In the genomic region with DNA sequence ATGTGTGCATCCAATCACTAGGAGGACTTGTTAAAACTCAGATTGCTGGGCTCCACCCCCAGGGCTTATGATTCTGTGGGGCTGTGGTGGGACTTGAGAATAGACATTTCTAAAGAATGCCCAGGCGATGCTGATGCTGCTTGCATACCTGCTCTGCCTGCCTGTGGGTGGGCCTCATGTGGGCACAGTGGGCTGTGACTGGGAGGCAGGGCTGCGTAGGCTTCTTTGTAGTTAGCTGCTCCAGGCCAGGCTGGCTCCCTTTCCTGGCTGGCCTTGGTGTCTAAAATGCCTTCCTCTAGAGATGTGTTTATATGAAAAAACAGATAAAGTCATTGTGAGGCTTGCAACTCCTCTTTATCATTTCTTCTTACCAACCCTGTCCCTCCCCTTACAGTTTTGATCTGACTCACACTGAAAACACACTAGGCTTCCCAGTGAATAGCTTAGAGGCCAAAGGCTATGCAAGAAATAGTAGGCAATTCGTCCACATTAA, we compare ENCODE assay signal across 19 cellular contexts.
A peak's percentile ranks its signal among the peaks of the same experiment; 100 is the strongest.
DNase-seq lines count a peak whose midpoint lies in the region; ATAC-seq and TF ChIP-seq lines count a peak whose summit lies in the region.
"Had no signal": no experiment of that assay in that cellular context is flagged by ENCODE, and none has a peak within 500 bp of the region (broad histone marks: within the 10 kb centered on the region; RNA-seq: fewer than 3 reads in every experiment).

No MANE protein-coding gene starts in this region.

- H3K36me3 Mint-ChIP-seq in progenitor cell of endocrine pancreas (ENCODE audit: insufficient read depth) = no peaks in the 10 kb centered on the region
- H3K36me3 Mint-ChIP-seq in activated CD8-positive, alpha-beta T cell treated with anti-CD3 and anti-CD28 coated beads, Interleukin-2, amount 10 ng/mL, durations not matched to agents 7 days and 5 days (ENCODE audit: low read depth) = no peaks in the 10 kb centered on the region
- H3K36me3 Mint-ChIP-seq: CD8-positive, alpha-beta T cell; natural killer cell had no signal

- DNase-seq in mammary epithelial cell (peak; percentile 1), breast epithelium (ENCODE audit: low spot score in 2 of 2) (no peak), body of pancreas (no peak), kidney tubule cell (ENCODE audit: low spot score) (peak; percentile 20), testis (peak; percentile 15), progenitor cell of endocrine pancreas (ENCODE audit: low spot score, unreplicated experiment) (no peak), NCI-H2107 treated with DMSO at 0.1 percent for 48 hours (lab: John Stamatoyannopoulos, UW; ENCODE audit: unreplicated experiment) (no peak)
- DNase-seq in activated CD8-positive, alpha-beta T cell treated with anti-CD3 and anti-CD28 coated beads, Interleukin-2, amount 10 ng/mL, durations not matched to agents 7 days and 5 days = no peak
- DNase-seq: activated T-cell treated with anti-CD3 and anti-CD28 coated beads, Interleukin-2, amount 50 U/mL, for 1 hour; CD8-positive, alpha-beta T cell; effector CD4-positive, alpha-beta T cell; HFFc6; kidney; natural killer cell; NCI-H2081 treated with DMSO at 0.1 percent for 48 hours had no signal

- H3K36me3 ChIP-seq in mammary epithelial cell (ENCODE audit: insufficient read depth, low read length) (no peaks in the 10 kb centered on the region), breast epithelium (no peaks in the 10 kb centered on the region), body of pancreas (replicated peaks in 1 of 2; ENCODE audit: insufficient read depth in 1 of 2, low read depth in 2 of 2) (no peaks in the 10 kb centered on the region), testis (ENCODE audit: low read depth, missing control alignments) (no peaks in the 10 kb centered on the region)
- H3K36me3 ChIP-seq: adrenal gland, gastroesophageal sphincter, suprapubic skin had no signal

- POLR2A ChIA-PET in activated CD8-positive, alpha-beta T cell treated with anti-CD3 and anti-CD28 coated beads, Interleukin-2, amount 10 ng/mL, durations not matched to agents 7 days and 5 days (lab: Charles Lee) = no interaction called here

- H3K9me3 ChIP-seq in mammary epithelial cell (replicated peaks; ENCODE audit: insufficient read depth, low read length) (no peaks in the 10 kb centered on the region), breast epithelium (no peaks in the 10 kb centered on the region), body of pancreas (no peaks in the 10 kb centered on the region), testis (no peaks in the 10 kb centered on the region)
- H3K9me3 ChIP-seq: adrenal gland, gastroesophageal sphincter, suprapubic skin had no signal

- peaks cover 9% of the 10 kb centered on the region for H3K27me3 Mint-ChIP-seq in progenitor cell of endocrine pancreas
- no peaks in the 10 kb centered on the region for H3K27me3 Mint-ChIP-seq in activated CD8-positive, alpha-beta T cell treated with anti-CD3 and anti-CD28 coated beads, Interleukin-2, amount 10 ng/mL, durations not matched to agents 7 days and 5 days (ENCODE audit: low read depth)

- H3K4me1 ChIP-seq in mammary epithelial cell (ENCODE audit: insufficient read depth, low read length) (no peaks in the 10 kb centered on the region), breast epithelium (no peaks in the 10 kb centered on the region), body of pancreas (no peaks in the 10 kb centered on the region), testis (peaks cover 13% of the 10 kb centered on the region)
- H3K4me1 ChIP-seq: adrenal gland, gastroesophageal sphincter, suprapubic skin had no signal

- no peak overlapping the region for H3K4me3 Mint-ChIP-seq in progenitor cell of endocrine pancreas (ENCODE audit: low read depth)
- no peak overlapping the region for H3K4me3 Mint-ChIP-seq in activated CD8-positive, alpha-beta T cell treated with anti-CD3 and anti-CD28 coated beads, Interleukin-2, amount 10 ng/mL, durations not matched to agents 7 days and 5 days
- H3K4me3 Mint-ChIP-seq: CD8-positive, alpha-beta T cell; HFFc6; natural killer cell had no signal

- H2AFZ ChIP-seq in mammary epithelial cell (ENCODE audit: low read depth, low read length) = no peak overlapping the region

- peak; percentile 24 for ATAC-seq in body of pancreas
- ATAC-seq in activated CD8-positive, alpha-beta T cell treated with anti-CD3 and anti-CD28 coated beads, Interleukin-2, amount 10 ng/mL, durations not matched to agents 7 days and 5 days = no peak
- ATAC-seq: CD8-positive, alpha-beta T cell; gastroesophageal sphincter; natural killer cell had no signal

- BruUV-seq in mammary epithelial cell (replicated peaks; lab: Mats Ljungman, UMichigan) = no TSS peak

- no peaks in the 10 kb centered on the region for H3K9me3 Mint-ChIP-seq in progenitor cell of endocrine pancreas (ENCODE audit: low read depth)
- H3K9me3 Mint-ChIP-seq in activated CD8-positive, alpha-beta T cell treated with anti-CD3 and anti-CD28 coated beads, Interleukin-2, amount 10 ng/mL, durations not matched to agents 7 days and 5 days (ENCODE audit: insufficient read depth) = no peaks in the 10 kb centered on the region
- H3K9me3 Mint-ChIP-seq: CD8-positive, alpha-beta T cell; natural killer cell had no signal

- intact Hi-C loops in mammary epithelial cell (cut with micrococcal nuclease) (loop anchor here (5.0 to 10.0 kb wide), 2 partner anchors 140 to 1562 kb away; no protein-coding TSS in a partner anchor), breast epithelium (cut with DNase I; ENCODE audit: low total_unique reads) (no loop called here), body of pancreas (cut with DNase I) (no loop called here), testis (cut with DNase I; ENCODE audit: low total_unique reads) (no loop called here)

- H3K4me1 Mint-ChIP-seq in progenitor cell of endocrine pancreas (ENCODE audit: low read depth) = peaks cover 18% of the 10 kb centered on the region
- no peaks in the 10 kb centered on the region for H3K4me1 Mint-ChIP-seq in activated CD8-positive, alpha-beta T cell treated with anti-CD3 and anti-CD28 coated beads, Interleukin-2, amount 10 ng/mL, durations not matched to agents 7 days and 5 days (ENCODE audit: low read depth)
- H3K4me1 Mint-ChIP-seq: natural killer cell had no signal

- no peak overlapping the region for H3K27ac Mint-ChIP-seq in progenitor cell of endocrine pancreas
- H3K27ac Mint-ChIP-seq in activated CD8-positive, alpha-beta T cell treated with anti-CD3 and anti-CD28 coated beads, Interleukin-2, amount 10 ng/mL, durations not matched to agents 7 days and 5 days = no peak overlapping the region
- H3K27ac Mint-ChIP-seq: CD8-positive, alpha-beta T cell; HFFc6; natural killer cell had no signal

- dilution Hi-C loops in mammary epithelial cell (cut with HindIII; ENCODE audit: low sequenced_read_pairs) = no loop called here

- no peaks in the 10 kb centered on the region for H3K79me2 ChIP-seq in mammary epithelial cell (ENCODE audit: insufficient read depth, low read length)

- TF ChIP-seq CTCF in mammary epithelial cell (conservative IDR thresholded peaks at IDR 0.05 in 1 of 2, IDR thresholded peaks at IDR 0.05 in 1 of 2; ENCODE audit: extremely low read depth in 1 of 2, insufficient read depth in 1 of 2, low read depth in 1 of 2, low read length in 2 of 2) (no peak), breast epithelium (IDR thresholded peaks at IDR 0.05) (no peak), body of pancreas (IDR thresholded peaks at IDR 0.05) (no peak), testis (IDR thresholded peaks at IDR 0.05) (no peak), progenitor cell of endocrine pancreas (IDR thresholded peaks at IDR 0.05; ENCODE audit: unreplicated experiment) (no peak)

- no peak overlapping the region for H3K9ac ChIP-seq in mammary epithelial cell (ENCODE audit: insufficient read depth, low read length)

- H4K20me1 ChIP-seq in mammary epithelial cell (ENCODE audit: insufficient read depth, low read length) = no peaks in the 10 kb centered on the region

- TF ChIP-seq POLR2A in breast epithelium (IDR thresholded peaks at IDR 0.05) (no peak), body of pancreas (IDR thresholded peaks at IDR 0.05) (no peak), testis (IDR thresholded peaks at IDR 0.05) (no peak)

- in situ Hi-C loops in mammary epithelial cell (cut with MboI; ENCODE audit: low sequenced_read_pairs in 2 of 2) = no loop called here

- H3K4me2 ChIP-seq in mammary epithelial cell (ENCODE audit: insufficient read depth, low read depth, low read length) = no peak overlapping the region

- WGBS in mammary epithelial cell (ENCODE audit: low coverage, missing lambda C conversion rate) = 3% methylated on average over 3 of the region's 3 CpGs
- WGBS in body of pancreas, 2 donors = 55% methylated on average over 3 of the region's 3 CpGs
- WGBS in testis, 2 donors = 53% methylated on average over 3 of the region's 3 CpGs

- H3K27ac ChIP-seq in mammary epithelial cell (ENCODE audit: insufficient read depth, low read depth, low read length) (no peak overlapping the region), breast epithelium (no peak overlapping the region), body of pancreas (no peak overlapping the region), testis (no peak overlapping the region)
- H3K27ac ChIP-seq: adrenal gland, gastroesophageal sphincter, suprapubic skin had no signal

- CTCF ChIA-PET in mammary epithelial cell (lab: Charles Lee; ENCODE audit: low non-redundant PET) = no interaction called here
- CTCF ChIA-PET in activated CD8-positive, alpha-beta T cell treated with anti-CD3 and anti-CD28 coated beads, Interleukin-2, amount 10 ng/mL, durations not matched to agents 7 days and 5 days (lab: Charles Lee) = interaction anchor here (1.3 to 3.2 kb wide), 2 partner anchors 17 to 141 kb away, joined by 3 to 15 read pairs; no protein-coding TSS in a partner anchor

- H3K4me3 ChIP-seq in mammary epithelial cell (replicated peaks in 1 of 3; ENCODE audit: insufficient read depth in 1 of 3, low read depth in 2 of 3, low read length in 3 of 3) (no peak overlapping the region), breast epithelium (no peak overlapping the region), body of pancreas (no peak overlapping the region), testis (no peak overlapping the region)
- H3K4me3 ChIP-seq: adrenal gland, gastroesophageal sphincter, skin epidermis, suprapubic skin had no signal

- H3K27me3 ChIP-seq in mammary epithelial cell (ENCODE audit: insufficient read depth, low read length) (no peaks in the 10 kb centered on the region), breast epithelium (no peaks in the 10 kb centered on the region), body of pancreas (no peaks in the 10 kb centered on the region), testis (no peaks in the 10 kb centered on the region)
- H3K27me3 ChIP-seq: adrenal gland, gastroesophageal sphincter, suprapubic skin had no signal

Comparison
In these comparisons a context has a peak if more than half of its experiments do, and no peak if none do; other contexts are left out.
1. DNase-seq: peak in mammary epithelial cell (single experiment), kidney tubule cell (single experiment) and testis (single experiment); none in breast epithelium (0 of 2), body of pancreas (0 of 4), progenitor cell of endocrine pancreas (single experiment), activated CD8-positive, alpha-beta T cell treated with anti-CD3 and anti-CD28 coated beads, Interleukin-2, amount 10 ng/mL, durations not matched to agents 7 days and 5 days (single experiment) and NCI-H2107 treated with DMSO at 0.1 percent for 48 hours (single experiment).